1 cellular context compared by ENCODE assay signal in genomic region chr22:29217827-29218757, GRCh38.
TF ChIP-seq lines count a peak whose summit lies in the region.

No MANE protein-coding gene starts in this region.

TF ChIP-seq in SK-N-SH, 30 proteins besides CTCF, POLR2A, EP300 and RAD21 (continued from another document):
- no peak for TF ChIP-seq REST (IDR thresholded peaks at IDR 0.05; ENCODE audit: low read depth, low read length)
- no peak for TF ChIP-seq YY1 (IDR thresholded peaks at IDR 0.05; ENCODE audit: low read depth)
- TF ChIP-seq CHD2 (IDR thresholded peaks at IDR 0.05; ENCODE audit: low read length, partially characterized antibody), result no peak
- TF ChIP-seq GABPA (IDR thresholded peaks at IDR 0.05; ENCODE audit: low read depth), result no peak
